In genomic region chr11:32435152-32435480, GRCh38 we compare ENCODE assay signal across 11 cellular contexts. TPM values are rescaled to one million over a fixed set of nuclear protein-coding genes. Genes with fewer than 3 reads are reported as not detected.
A peak's percentile ranks its signal among the peaks of the same experiment; 100 is the strongest.
DNase-seq lines count a peak whose midpoint lies in the region; ATAC-seq, FAIRE-seq and TF ChIP-seq lines count a peak whose summit lies in the region.
"Had no signal": no experiment of that assay in that cellular context is flagged by ENCODE, and none has a peak within 500 bp of the region (broad histone marks: within the 10 kb centered on the region; RNA-seq: fewer than 3 reads in every experiment).

No MANE protein-coding gene starts in this region.

- no TSS peak for BruUV-seq in PC-3 (replicated peaks; lab: Mats Ljungman, UMichigan)

- no peak overlapping the region for H3K18ac ChIP-seq in H9 (ENCODE audit: insufficient read length, low read depth, low read length)

- peak; percentile 63 for ATAC-seq in PC-3

- WGBS in H9 (ENCODE audit: extremely low coverage, insufficient read length, low lambda C conversion rate): no CpG with 5 or more reads among the region's 33 CpGs
- 1% methylated on average over 33 of the region's 33 CpGs for WGBS in sigmoid colon, 2 donors

- CTCF ChIA-PET in PC-3 (lab: Charles Lee): no interaction called here

- no peak overlapping the region for H4K91ac ChIP-seq in H9 (ENCODE audit: insufficient read length, low read depth, low read length)

- FAIRE-seq in HTR-8/SVneo (lab: Jason Lieb, UNC): no peak

- in situ Hi-C loops in G401 (cut with HindIII; ENCODE audit: low sequenced_read_pairs): no loop called here

- H3K23me2 ChIP-seq in H9 (ENCODE audit: insufficient read length, low read depth, low read length, poor library complexity, severe bottlenecking): peaks cover 9% of the 10 kb centered on the region

- POLR2A ChIA-PET in PC-3 (lab: Charles Lee; ENCODE audit: unreplicated experiment): interaction anchor here (0.5 kb wide), 1 partner anchor 26 kb away, joined by 4 read pairs; no protein-coding TSS in a partner anchor

- no peaks in the 10 kb centered on the region for H3K79me1 ChIP-seq in H9 (ENCODE audit: insufficient read depth, low read depth, low read length, poor library complexity, severe bottlenecking)

- no peak overlapping the region for H2BK120ac ChIP-seq in H9 (ENCODE audit: low read depth, low read length, poor library complexity, severe bottlenecking)

- H3K27ac Mint-ChIP-seq in H9: no peak overlapping the region

- H4K8ac ChIP-seq in H9 (replicated peaks; ENCODE audit: insufficient read length, low read depth, low read length): no peak overlapping the region

- no peak for TF ChIP-seq EP300 in sigmoid colon (IDR thresholded peaks at IDR 0.05)

- H2AFZ ChIP-seq in H9 (ENCODE audit: low read length): no peak overlapping the region
- H2AFZ ChIP-seq in PC-3 (ENCODE audit: low read length): peak overlapping the region; percentile 91

- no peak overlapping the region for H3K56ac ChIP-seq in H9 (ENCODE audit: insufficient read length, low read depth, low read length)

- H3K4me2 ChIP-seq in H9 (ENCODE audit: insufficient read depth, insufficient read length, low read length) (peak overlapping the region; percentile 31), PC-3 (ENCODE audit: low read length) (peak overlapping the region; percentile 88)

- H2BK15ac ChIP-seq in H9 (ENCODE audit: low read depth, low read length): no peak overlapping the region

- H3K9me3 ChIP-seq in H9 (ENCODE audit: control insufficient read depth, low read depth, low read length) (no peaks in the 10 kb centered on the region), PC-3 (ENCODE audit: low read length) (no peaks in the 10 kb centered on the region), left ventricle myocardium inferior (replicated peaks) (no peaks in the 10 kb centered on the region), sigmoid colon (no peaks in the 10 kb centered on the region)
- H3K9me3 ChIP-seq: SJCRH30 had no signal

- no peak overlapping the region for H2BK20ac ChIP-seq in H9 (ENCODE audit: low read depth, low read length, poor library complexity, severe bottlenecking)

- peak overlapping the region; percentile 26 to 54; a peak in 2 of 5 replicates for H3K4me3 Mint-ChIP-seq in H9

- TF ChIP-seq CTCF in H9 (conservative IDR thresholded peaks at IDR 0.05) (no peak), PC-3 (conservative IDR thresholded peaks at IDR 0.05; ENCODE audit: low read depth, low read length) (no peak), left ventricle myocardium inferior (IDR thresholded peaks at IDR 0.05; ENCODE audit: borderline replicate concordance) (no peak), sigmoid colon (IDR thresholded peaks at IDR 0.05) (no peak)

- peak overlapping the region; percentile 86 for H3K4me3 ChIP-seq in PC-3 (ENCODE audit: low read length)
- H3K4me3 ChIP-seq in left ventricle myocardium inferior: peak overlapping the region; percentile 72
- H3K4me3 ChIP-seq in sigmoid colon: peak overlapping the region in 3 of 4 donors; percentile 5 to 40 (median 34)
- H3K4me3 ChIP-seq: SJCRH30 had no signal

- H3K79me2 ChIP-seq in H9 (ENCODE audit: insufficient read depth, low read length) (no peaks in the 10 kb centered on the region), PC-3 (ENCODE audit: low read length) (peaks cover 30% of the 10 kb centered on the region)

- no peak overlapping the region for H4K5ac ChIP-seq in H9 (ENCODE audit: insufficient read length, low read depth, low read length)

- no peak overlapping the region for H3K4ac ChIP-seq in H9 (ENCODE audit: low read depth, low read length)

- H3K36me3 Mint-ChIP-seq in H9 (ENCODE audit: insufficient read depth in 1 of 3, low read depth in 3 of 3): no peaks in the 10 kb centered on the region
- H3K36me3 Mint-ChIP-seq: brain had no signal

- H2BK5ac ChIP-seq in H9 (ENCODE audit: insufficient read length, low read length): no peak overlapping the region

- peaks cover 5% of the 10 kb centered on the region; the same call in 1 of the 2 replicates for H3K4me1 ChIP-seq in H9 (ENCODE audit: insufficient read depth, low read length)
- H3K4me1 ChIP-seq in PC-3 (ENCODE audit: insufficient read depth, low read length): peaks cover 12% of the 10 kb centered on the region; the same call in 1 of the 2 replicates
- peaks cover 77% of the 10 kb centered on the region for H3K4me1 ChIP-seq in left ventricle myocardium inferior
- peaks cover 0 to 58% (median 50%) of the 10 kb centered on the region in 4 donors for H3K4me1 ChIP-seq in sigmoid colon

- H2AK5ac ChIP-seq in H9 (ENCODE audit: insufficient read length, low read length): no peak overlapping the region

- DNase-seq in H9: no peak
- DNase-seq in PC-3: peak; percentile 37
- DNase-seq in left ventricle myocardium inferior: no peak
- no peak for DNase-seq in sigmoid colon
- no peak for DNase-seq in cerebellar nuclear complex (lab: John Stamatoyannopoulos, UW)
- no peak for DNase-seq in G401 (ENCODE audit: low spot score)
- no peak for DNase-seq in HTR-8/SVneo (ENCODE audit: insufficient read length, low spot score)
- DNase-seq: NCI-H1417, occipital lobe, SJCRH30 had no signal

- H2BK12ac ChIP-seq in H9 (ENCODE audit: insufficient read length, low read depth, low read length): no peak overlapping the region

- H3F3A ChIP-seq in PC-3 (ENCODE audit: low read length, unreplicated experiment): no peaks in the 10 kb centered on the region

- H3K9me2 ChIP-seq in PC-3 (replicated peaks; ENCODE audit: low read length): no peaks in the 10 kb centered on the region

- peaks cover 98% of the 10 kb centered on the region for H3K27me3 Mint-ChIP-seq in H9 (ENCODE audit: low read depth)

- peaks cover 46 to 52% of the 10 kb centered on the region in 2 experiments for H3K4me1 Mint-ChIP-seq in H9

- no peak overlapping the region for H3K23ac ChIP-seq in H9 (ENCODE audit: insufficient read length, low read depth, low read length)

- H3K9ac ChIP-seq in H9 (ENCODE audit: extremely low read depth, insufficient read length, low read length) (no peak overlapping the region), PC-3 (ENCODE audit: low read length) (peak overlapping the region; percentile 76)

- H4K20me1 ChIP-seq in H9 (ENCODE audit: control insufficient read depth, insufficient read depth, insufficient read length): no peaks in the 10 kb centered on the region
- no peaks in the 10 kb centered on the region for H4K20me1 ChIP-seq in PC-3 (ENCODE audit: low read length)

- no peak overlapping the region for H3T11ph ChIP-seq in H9 (ENCODE audit: low read length)

- no peak for TF ChIP-seq POLR2A in sigmoid colon (IDR thresholded peaks at IDR 0.05)

- no peak overlapping the region for H3K14ac ChIP-seq in H9 (ENCODE audit: insufficient read depth, low read length)

- no peaks in the 10 kb centered on the region for H3K36me3 ChIP-seq in PC-3 (ENCODE audit: low read depth, low read length)
- no peaks in the 10 kb centered on the region for H3K36me3 ChIP-seq in left ventricle myocardium inferior
- no peaks in the 10 kb centered on the region for H3K36me3 ChIP-seq in sigmoid colon
- H3K36me3 ChIP-seq: SJCRH30 had no signal

- peaks cover 4 to 12% of the 10 kb centered on the region in 2 experiments; a peak in 3 of 5 replicates for H3K9me3 Mint-ChIP-seq in H9

- H3K27me3 ChIP-seq in H9 (ENCODE audit: insufficient read depth, low read length) (peaks cover 91% of the 10 kb centered on the region), PC-3 (ENCODE audit: low read length) (no peaks in the 10 kb centered on the region), left ventricle myocardium inferior (ENCODE audit: low read depth) (peaks cover 100% of the 10 kb centered on the region), sigmoid colon (peaks cover 53 to 100% (median 91%) of the 10 kb centered on the region in 3 donors)
- H3K27me3 ChIP-seq: SJCRH30 had no signal

- intact Hi-C loops in PC-3 (cut with micrococcal nuclease) (no loop called here), left ventricle myocardium inferior (cut with micrococcal nuclease) (no loop called here), sigmoid colon (cut with DNase I) (no loop called here)

- H3K27ac ChIP-seq in H9 (ENCODE audit: insufficient read length, low read depth, low read length): no peak overlapping the region
- H3K27ac ChIP-seq in PC-3 (ENCODE audit: low read length): no peak overlapping the region
- peak overlapping the region; percentile 92 for H3K27ac ChIP-seq in left ventricle myocardium inferior (replicated peaks)
- no peak overlapping the region for H3K27ac ChIP-seq in sigmoid colon
- H3K27ac ChIP-seq: SJCRH30 had no signal

RNA-seq across cellular contexts. Expression of gene WT1, which starts 0.2 kb away (rescaled TPM):
- total RNA-seq in H9 (2021): 0.15 and 0.20 TPM in 2 replicates
- total RNA-seq in PC-3 (2014; rRNA removed): 8.5 and 9.1 TPM in 2 replicates
- 2.0 TPM for total RNA-seq in left ventricle myocardium inferior
- 1 to 10 TPM in 3 of 4 donors, under 1 TPM in 1; 0.81 to 1.8 (median 1.4) TPM for total RNA-seq in sigmoid colon
- polyA plus RNA-seq in sigmoid colon: 1 to 10 TPM in 1 of 3 donors, under 1 TPM in 1, not detected in 1; 0.04 to 1.2 TPM
- not detected in 2 replicates for total RNA-seq in G401 (2014; rRNA removed; shearing (Covaris generic))
- total RNA-seq: occipital lobe, SJCRH30 had no signal

Comparison
In these comparisons a context has a peak if more than half of its experiments do, and no peak if none do; other contexts are left out.
1. H3K4me3 ChIP-seq: peak in every context shown above with its lines; median percentile 86 in PC-3; 72 in left ventricle myocardium inferior; 34 in sigmoid colon.